In the genomic region with DNA sequence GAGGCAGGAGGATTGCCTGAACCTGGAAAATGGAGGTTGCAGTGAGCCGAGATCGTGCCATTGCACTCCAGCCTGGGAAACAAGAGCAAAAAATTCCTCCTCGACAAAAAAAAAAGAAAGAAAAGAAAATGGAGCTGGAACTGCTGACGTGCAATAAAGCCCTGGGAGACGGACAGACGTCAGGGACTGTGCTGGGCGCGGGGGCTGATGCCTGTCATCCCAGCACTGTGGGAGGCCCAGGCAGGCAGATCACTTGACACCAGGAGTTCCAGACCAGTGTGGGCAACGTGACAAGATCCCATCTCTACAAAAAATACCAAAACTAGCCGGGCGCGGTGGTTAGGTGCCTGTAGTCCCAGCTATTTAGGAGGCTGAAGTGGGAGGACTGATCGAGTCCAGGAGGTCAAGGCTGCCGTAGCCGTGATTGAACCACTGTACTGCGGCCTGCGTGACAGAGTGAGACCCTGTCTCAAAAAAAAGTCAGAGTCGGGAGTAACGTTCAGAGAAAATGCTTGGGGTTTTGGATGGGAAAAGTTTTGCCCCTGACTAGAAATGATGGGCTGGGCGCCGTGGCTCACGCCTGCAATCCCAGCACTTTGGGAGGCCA, we compare ENCODE assay signal across 1 cellular context.
TF ChIP-seq lines count a peak whose summit lies in the region.

No MANE protein-coding gene starts in this region.

TF ChIP-seq in IMR-90, 13 proteins besides CTCF, POLR2A, EP300 and RAD21:
- TF ChIP-seq RCOR1 (IDR thresholded peaks at IDR 0.05; ENCODE audit: insufficient replicate concordance, low read length) = no peak
- TF ChIP-seq RFX5 (IDR thresholded peaks at IDR 0.05; ENCODE audit: low read depth, low read length) = no peak
- no peak for TF ChIP-seq MXI1 (IDR thresholded peaks at IDR 0.05; ENCODE audit: borderline replicate concordance, low read depth, low read length)
- TF ChIP-seq SMC3 (IDR thresholded peaks at IDR 0.05; ENCODE audit: low read depth, low read length) = no peak
- TF ChIP-seq CEBPB (IDR thresholded peaks at IDR 0.05; ENCODE audit: low read depth, low read length) = no peak
- no peak for TF ChIP-seq NFE2L2 (IDR thresholded peaks at IDR 0.05; ENCODE audit: low read depth, low read length)
